In genomic region chr20:10419550-10420133, GRCh38 we compare ENCODE assay signal across 12 cellular contexts. TPM values are rescaled to one million over a fixed set of nuclear protein-coding genes. Genes with fewer than 3 reads are reported as not detected.
DNase-seq lines count a peak whose midpoint lies in the region; TF ChIP-seq lines count a peak whose summit lies in the region.
"Had no signal": no experiment of that assay in that cellular context is flagged by ENCODE, and none has a peak within 500 bp of the region (broad histone marks: within the 10 kb centered on the region; RNA-seq: fewer than 3 reads in every experiment).

No MANE protein-coding gene starts in this region.

- DNase-seq in Caki2 (ENCODE audit: low read depth) (peak; percentile 47), HPDE6-E6E7 (ENCODE audit: extremely low spot score) (peak; percentile 86), SW480 (ENCODE audit: low spot score) (peak; percentile 93), fibroblast of villous mesenchyme (ENCODE audit: low read depth) (peak; percentile 22), GM10266 (ENCODE audit: extremely low spot score) (no peak), NCI-H524 (lab: John Stamatoyannopoulos, UW) (no peak), DMS153 treated with DMSO at 0.1 percent for 48 hours (lab: John Stamatoyannopoulos, UW; ENCODE audit: unreplicated experiment) (no peak), NCI-H526 (lab: John Stamatoyannopoulos, UW) (no peak)
- DNase-seq: activated CD8-positive, alpha-beta memory T cell treated with anti-CD3 and anti-CD28 coated beads, Interleukin-2, amount 50 U/mL, for 48 hours; KBM-7; NCI-H446 treated with DMSO at 0.1 percent for 48 hours had no signal

- in situ Hi-C loops in Caki2 (cut with HindIII; ENCODE audit: low pct_unique_long_range_greater_than_20kb, low sequenced_read_pairs): no loop called here

- TF ChIP-seq CTCF in fibroblast of villous mesenchyme (IDR thresholded peaks at IDR 0.05; ENCODE audit: insufficient read depth, low read depth, low read length) (no peak), GM10266 (IDR thresholded peaks at IDR 0.05; ENCODE audit: control insufficient read depth, insufficient read depth, low read depth, missing control alignments) (no peak)

- no peak overlapping the region for H3K4me3 ChIP-seq in fibroblast of villous mesenchyme (ENCODE audit: low read depth, low read length)
- H3K4me3 ChIP-seq: GM23338 had no signal

RNA-seq across cellular contexts. Expression of gene MKKS, which starts 14.4 kb away (rescaled TPM):
- total RNA-seq in Caki2 (2014; rRNA removed; shearing (Covaris generic); ENCODE audit: low replicate concordance): 7.2 and 8.3 TPM in 2 replicates
- total RNA-seq in fibroblast of villous mesenchyme: 3.5 and 9.1 TPM in 2 replicates

RNA-seq across cellular contexts. Expression of gene SLX4IP, which starts 15.5 kb away (rescaled TPM):
- 2.3 and 2.5 TPM in 2 replicates for total RNA-seq in Caki2 (2014; rRNA removed; shearing (Covaris generic); ENCODE audit: low replicate concordance)
- 3.2 and 5.6 TPM in 2 replicates for total RNA-seq in fibroblast of villous mesenchyme

Comparison
In these comparisons a context has a peak if more than half of its experiments do, and no peak if none do; other contexts are left out.
1. DNase-seq: peak in Caki2 (single experiment), HPDE6-E6E7 (single experiment), SW480 (single experiment) and fibroblast of villous mesenchyme (single experiment); none in GM10266 (single experiment), NCI-H524 (0 of 2), DMS153 treated with DMSO at 0.1 percent for 48 hours (single experiment) and NCI-H526 (0 of 2).